In the genomic region with DNA sequence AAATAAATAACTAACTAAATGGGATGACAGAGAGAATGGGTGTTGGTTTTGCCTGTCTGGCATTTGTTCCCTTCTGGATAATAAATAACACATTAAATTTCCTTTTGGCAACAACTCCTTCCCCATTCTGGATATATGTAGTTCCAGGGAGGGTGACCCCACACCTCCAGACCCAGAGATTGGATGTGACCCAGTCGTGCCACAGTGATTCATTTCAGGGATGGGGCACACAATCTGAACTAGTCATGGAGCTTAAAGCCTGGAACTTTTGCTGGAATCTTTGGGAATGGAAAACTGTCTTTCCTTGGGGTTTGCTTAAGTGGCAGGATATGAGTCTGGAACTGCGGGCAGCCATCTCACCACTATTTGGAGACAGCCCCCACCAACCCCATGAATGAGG, we compare ENCODE assay signal across 13 cellular contexts. TPM values are rescaled to one million over a fixed set of nuclear protein-coding genes. Genes with fewer than 3 reads are reported as not detected.
DNase-seq lines count a peak whose midpoint lies in the region; ATAC-seq and TF ChIP-seq lines count a peak whose summit lies in the region.
"Had no signal": no experiment of that assay in that cellular context is flagged by ENCODE, and none has a peak within 500 bp of the region (broad histone marks: within the 10 kb centered on the region; RNA-seq: fewer than 3 reads in every experiment).

No MANE protein-coding gene starts in this region.

- POLR2A ChIA-PET in AG04450 (lab: Yijun Ruan, JAX): interaction anchor here (0.9 to 1.0 kb wide), 2 partner anchors 16 to 19 kb away, joined by 3 to 4 read pairs; no protein-coding TSS in a partner anchor

- no peaks in the 10 kb centered on the region for H3K9me3 ChIP-seq in AG04450 (ENCODE audit: control insufficient read depth, insufficient read depth, low read length)
- H3K9me3 ChIP-seq in esophagus (ENCODE audit: control insufficient read depth in 2 of 2, insufficient read depth in 1 of 2, low read depth in 1 of 2, low read length in 1 of 2): no peaks in the 10 kb centered on the region
- H3K9me3 ChIP-seq in gastrocnemius medialis: no peaks in the 10 kb centered on the region

- peak overlapping the region; percentile 48; the same call in 1 of the 2 replicates for H3K27ac Mint-ChIP-seq in HFFc6
- H3K27ac Mint-ChIP-seq: activated T-helper 2 cell treated with anti-CD3 and anti-CD28 coated beads, Interferon-gamma antibody, Interleukin-2, Interleukin-4, amounts not matched to agents 10 μg/mL and 5 μg/mL and 100 μg/mL, durations not matched to agents 14 hours and 24 hours and 36 hours had no signal

- peaks cover 3% of the 10 kb centered on the region for H3K27me3 Mint-ChIP-seq in HFFc6 (ENCODE audit: insufficient read depth)

- DNase-seq in AG04450 (ENCODE audit: low read depth, low spot score) (no peak), HFFc6 (no peak), gastrocnemius medialis (no peak), Ammon's horn (ENCODE audit: low spot score) (no peak), hepatic stellate cell (ENCODE audit: low spot score) (no peak), activated gamma-delta T cell (lab: John Stamatoyannopoulos, UW) (no peak)
- DNase-seq: foreskin melanocyte, NCI-H1436 treated with DMSO at 0.1 percent for 48 hours had no signal

- TF ChIP-seq CTCF in AG04450 (IDR thresholded peaks at IDR 0.05; ENCODE audit: low read depth, low read length) (no peak), HFFc6 (IDR thresholded peaks at IDR 0.05) (no peak), gastrocnemius medialis (IDR thresholded peaks at IDR 0.05 in 4 of 5, conservative IDR thresholded peaks at IDR 0.05 in 1 of 5) (no peak)

- no peak overlapping the region for H3K4me3 ChIP-seq in AG04450 (ENCODE audit: low read depth, low read length)
- H3K4me3 ChIP-seq in esophagus (ENCODE audit: low read depth in 1 of 2, low read length in 2 of 2): no peak overlapping the region
- peak overlapping the region in 3 of 4 donors; percentile 34 to 98 (median 51) for H3K4me3 ChIP-seq in gastrocnemius medialis
- H3K4me3 ChIP-seq: SK-N-MC had no signal

- WGBS in esophagus, 2 donors: 69 to 78% methylated on average over 2 of the region's 2 CpGs

- H3K9me3 Mint-ChIP-seq in HFFc6: no peaks in the 10 kb centered on the region
- H3K9me3 Mint-ChIP-seq: activated T-helper 2 cell treated with anti-CD3 and anti-CD28 coated beads, Interferon-gamma antibody, Interleukin-2, Interleukin-4, amounts not matched to agents 10 μg/mL and 5 μg/mL and 100 μg/mL, durations not matched to agents 14 hours and 24 hours and 36 hours had no signal

- H3K27ac ChIP-seq in AG04450 (ENCODE audit: low read depth, low read length): peak overlapping the region; percentile 21
- peak overlapping the region; percentile 16 to 26 for H3K27ac ChIP-seq in esophagus (ENCODE audit: low read depth in 2 of 2, low read length in 1 of 2)
- peak overlapping the region; percentile 78 to 100 (median 86) for H3K27ac ChIP-seq in gastrocnemius medialis
- H3K27ac ChIP-seq: C4-2B, SK-N-MC had no signal

- H3K36me3 ChIP-seq in esophagus (ENCODE audit: control insufficient read depth in 2 of 2, insufficient read depth in 2 of 2, low read length in 1 of 2): peaks cover 0 to 2% of the 10 kb centered on the region in 2 donors
- H3K36me3 ChIP-seq in gastrocnemius medialis: no peaks in the 10 kb centered on the region

- H3K27me3 ChIP-seq in AG04450 (ENCODE audit: control insufficient read depth, insufficient read depth, low read length) (no peaks in the 10 kb centered on the region), esophagus (ENCODE audit: control insufficient read depth in 1 of 2, insufficient read depth in 2 of 2, low read length in 2 of 2) (no peaks in the 10 kb centered on the region), gastrocnemius medialis (no peaks in the 10 kb centered on the region)

- H3K36me3 Mint-ChIP-seq in HFFc6 (ENCODE audit: low read depth): no peaks in the 10 kb centered on the region

- in situ Hi-C loops in gastrocnemius medialis (cut with MboI; ENCODE audit: low sequenced_read_pairs in 4 of 4): loop anchor here in 1 of 4 donors (10.0 kb wide), 1 partner anchor 202 kb away; no protein-coding TSS in a partner anchor

- CTCF ChIA-PET in AG04450 (lab: Charles Lee): interaction anchor here (2.0 kb wide), 1 partner anchor 63 kb away, joined by 7 read pairs; no protein-coding TSS in a partner anchor

- intact Hi-C loops in gastrocnemius medialis (cut with DNase I; ENCODE audit: low total_unique reads): loop anchor here (5.0 kb wide), 1 partner anchor 51 kb away; no protein-coding TSS in a partner anchor

- TF ChIP-seq POLR2A in gastrocnemius medialis (IDR thresholded peaks at IDR 0.05): no peak

- no peak overlapping the region for H3K4me3 Mint-ChIP-seq in HFFc6

- peaks cover 64% of the 10 kb centered on the region for H3K4me1 Mint-ChIP-seq in HFFc6 (ENCODE audit: low read depth)

- H3K4me1 ChIP-seq in esophagus (ENCODE audit: control insufficient read depth in 2 of 2, insufficient read depth in 2 of 2, low read length in 1 of 2) (peaks cover 5 to 7% of the 10 kb centered on the region in 2 donors), gastrocnemius medialis (peaks cover 100% of the 10 kb centered on the region in 2 donors)

- ATAC-seq in gastrocnemius medialis (no peak), GM19397 (IDR thresholded peaks at IDR 0.05; ENCODE audit: unreplicated experiment) (no peak)

RNA-seq across cellular contexts. Expression of a gene that starts 11.3 kb away (rescaled TPM):
- polyA plus RNA-seq in AG04450 (2011; rRNA removed): 13.2 and 14.9 TPM in 2 replicates
- polyA minus RNA-seq in AG04450 (2011; rRNA and poly(A)+ RNA removed): 14.3 and 15.3 TPM in 2 replicates
- 10 to 100 TPM in 5 of 6 experiments, 1 to 10 TPM in 1; 7.9 to 15.7 (median 12.4) TPM for total RNA-seq in HFFc6 (2021; fragmentation: NEBNext Ultra II Directional; extraction: Animal tissue kit (Norgen Biotek cat#: 25700))
- 1 to 10 TPM; 5.8 to 9.0 TPM for polyA plus RNA-seq in esophagus
- total RNA-seq in gastrocnemius medialis: 100 to 1,000 TPM; 122 to 174 (median 169) TPM

Comparison
In these comparisons a context has a peak if more than half of its experiments do, and no peak if none do; other contexts are left out.
1. H3K27ac ChIP-seq: peak in every context shown above with its lines; median percentile 86 in gastrocnemius medialis; 21 in AG04450; 21 in esophagus.
2. H3K4me3 ChIP-seq: peak in gastrocnemius medialis (3 of 4); none in AG04450 (single experiment) and esophagus (0 of 2).
3. RNA of a gene that starts 11.3 kb away (total RNA-seq): 122 to 174 TPM in gastrocnemius medialis; 7.9 to 15.7 TPM in HFFc6; every median in the first group is over 4 times any median in the second.